Comparison of ENCODE assay signal across 1 cellular context in genomic region chr1:9066945-9067807, GRCh38.
TF ChIP-seq lines count a peak whose summit lies in the region.

No MANE protein-coding gene starts in this region.

TF ChIP-seq in HepG2, 621 proteins besides CTCF, POLR2A, EP300 and RAD21 (continued from another document and continues in another):
- no peak for TF ChIP-seq GMEB2 (CRISPR knock-in tag; IDR thresholded peaks at IDR 0.05; ENCODE audit: low read depth)
- TF ChIP-seq ZNF121 (CRISPR knock-in tag; IDR thresholded peaks at IDR 0.05) = no peak
- TF ChIP-seq ZNF616 (CRISPR knock-in tag; IDR thresholded peaks at IDR 0.05; ENCODE audit: low read depth) = no peak
- TF ChIP-seq ERF (CRISPR knock-in tag; IDR thresholded peaks at IDR 0.05) = peak; percentile 89; the same call in 1 of the 2 replicates
- no peak for TF ChIP-seq ZNF619 (CRISPR knock-in tag; IDR thresholded peaks at IDR 0.05)
- TF ChIP-seq TRIM24 (CRISPR knock-in tag; IDR thresholded peaks at IDR 0.05) = no peak
- TF ChIP-seq ZNF251 (CRISPR knock-in tag; IDR thresholded peaks at IDR 0.05) = no peak
- peak; percentile 70; the same call in 1 of the 2 replicates for TF ChIP-seq RNF2 (conservative IDR thresholded peaks at IDR 0.05; ENCODE audit: low read depth)
- TF ChIP-seq GLI4 (CRISPR knock-in tag; IDR thresholded peaks at IDR 0.05; ENCODE audit: borderline replicate concordance) = no peak
- TF ChIP-seq PHF5A (CRISPR knock-in tag; IDR thresholded peaks at IDR 0.05; ENCODE audit: low read depth, unreplicated experiment) = no peak
- TF ChIP-seq MTF2 (CRISPR knock-in tag; IDR thresholded peaks at IDR 0.05; ENCODE audit: borderline replicate concordance) = no peak
- no peak for TF ChIP-seq ZSCAN30 (CRISPR knock-in tag; IDR thresholded peaks at IDR 0.05)
- TF ChIP-seq ZBTB42 (CRISPR knock-in tag; IDR thresholded peaks at IDR 0.05) = no peak
- TF ChIP-seq DBP (CRISPR knock-in tag; IDR thresholded peaks at IDR 0.05; ENCODE audit: not compliant biosample characterization) = no peak
- no peak for TF ChIP-seq KDM2A (CRISPR knock-in tag; IDR thresholded peaks at IDR 0.05; ENCODE audit: borderline replicate concordance, low read depth)
- no peak for TF ChIP-seq SMC3 (IDR thresholded peaks at IDR 0.05; ENCODE audit: low read length)
- no peak for TF ChIP-seq TSC22D2 (CRISPR knock-in tag; IDR thresholded peaks at IDR 0.05; ENCODE audit: borderline replicate concordance)
- TF ChIP-seq ZNF556 (CRISPR knock-in tag; IDR thresholded peaks at IDR 0.05; ENCODE audit: borderline replicate concordance) = no peak
- peak; percentile 68 for TF ChIP-seq MED1 (CRISPR knock-in tag; IDR thresholded peaks at IDR 0.05)
- TF ChIP-seq KDM1A (CRISPR knock-in tag; IDR thresholded peaks at IDR 0.05) = no peak
- TF ChIP-seq DNMT3B (CRISPR knock-in tag; conservative IDR thresholded peaks at IDR 0.05) = no peak
- TF ChIP-seq POLR2AphosphoS2 (IDR thresholded peaks at IDR 0.05; ENCODE audit: low read depth, low read length) = no peak
- no peak for TF ChIP-seq AKAP8 (CRISPR knock-in tag; IDR thresholded peaks at IDR 0.05)
- TF ChIP-seq ZC3H13 (CRISPR knock-in tag; IDR thresholded peaks at IDR 0.05) = no peak
- TF ChIP-seq E2F1 (CRISPR knock-in tag; IDR thresholded peaks at IDR 0.05) = no peak
- TF ChIP-seq NFATC3 (CRISPR knock-in tag; IDR thresholded peaks at IDR 0.05) = no peak
- TF ChIP-seq KAT2B (IDR thresholded peaks at IDR 0.05; ENCODE audit: borderline replicate concordance, low read depth, low read length) = no peak
- TF ChIP-seq SNAPC2 (CRISPR knock-in tag; IDR thresholded peaks at IDR 0.05) = no peak
- TF ChIP-seq FOSL1 (CRISPR knock-in tag; IDR thresholded peaks at IDR 0.05; ENCODE audit: borderline replicate concordance) = no peak
- TF ChIP-seq ZNF609 (CRISPR knock-in tag; IDR thresholded peaks at IDR 0.05; ENCODE audit: borderline replicate concordance) = no peak
- TF ChIP-seq RERE (CRISPR knock-in tag; IDR thresholded peaks at IDR 0.05; ENCODE audit: low read depth) = no peak
- TF ChIP-seq MAZ (IDR thresholded peaks at IDR 0.05; ENCODE audit: borderline replicate concordance, low read depth, low read length) = no peak
- no peak for TF ChIP-seq MAZ (CRISPR knock-in tag; IDR thresholded peaks at IDR 0.05; ENCODE audit: low read depth)
- no peak for TF ChIP-seq ZNF597 (CRISPR knock-in tag; IDR thresholded peaks at IDR 0.05)
- no peak for TF ChIP-seq ZBTB14 (CRISPR knock-in tag; IDR thresholded peaks at IDR 0.05)
- TF ChIP-seq NBN (conservative IDR thresholded peaks at IDR 0.05) = no peak
- no peak for TF ChIP-seq HCFC1 (IDR thresholded peaks at IDR 0.05; ENCODE audit: low read depth, low read length)
- no peak for TF ChIP-seq SRF (IDR thresholded peaks at IDR 0.05; ENCODE audit: low read depth, low read length)
- TF ChIP-seq NCOR1 (IDR thresholded peaks at IDR 0.05; ENCODE audit: borderline replicate concordance, low read length) = no peak
- TF ChIP-seq AHDC1 (CRISPR knock-in tag; IDR thresholded peaks at IDR 0.05; ENCODE audit: borderline replicate concordance) = 0 out of 2 replicates have a peak, but pooled peaks have one; percentile 28
- TF ChIP-seq ZNF337 (CRISPR knock-in tag; IDR thresholded peaks at IDR 0.05; ENCODE audit: borderline replicate concordance, low read depth) = no peak
